28 cellular contexts compared by ENCODE assay signal in genomic region chr2:104501929-104502328, GRCh38.
"Had no signal": no experiment of that assay in that cellular context is flagged by ENCODE, and none has a peak within 500 bp of the region (broad histone marks: within the 10 kb centered on the region; RNA-seq: fewer than 3 reads in every experiment).

No MANE protein-coding gene starts in this region.

- H3K27ac ChIP-seq: adrenal gland, body of pancreas, colonic mucosa, foreskin keratinocyte, gastrocnemius medialis had no signal

- H3K4me1 ChIP-seq: adrenal gland, body of pancreas, colonic mucosa, foreskin keratinocyte, gastrocnemius medialis had no signal

- H3K27ac Mint-ChIP-seq: activated CD4-positive, alpha-beta memory T cell treated with anti-CD3 and anti-CD28 coated beads for 36 hours; activated CD4-positive, alpha-beta T cell treated with anti-CD3 and anti-CD28 coated beads for 36 hours; activated CD4-positive, alpha-beta T cell treated with anti-CD3 and anti-CD28 coated beads, Interleukin-2, amount 10 ng/mL, durations not matched to agents 24 days and 14 days; activated CD8-positive, alpha-beta memory T cell treated with anti-CD3 and anti-CD28 coated beads, Interleukin-2, amount 10 ng/mL, durations not matched to agents 7 days and 5 days; activated CD8-positive, alpha-beta T cell treated with anti-CD3 and anti-CD28 coated beads, Interleukin-2, amount 10 ng/mL, durations not matched to agents 7 days and 5 days; activated naive CD4-positive, alpha-beta T cell treated with anti-CD3 and anti-CD28 coated beads for 36 hours; activated naive CD4-positive, alpha-beta T cell treated with anti-CD3 and anti-CD28 coated beads, Interleukin-2, amount 50 U/mL, for 24 hours; activated naive CD8-positive, alpha-beta T cell treated with anti-CD3 and anti-CD28 coated beads for 36 hours; activated naive CD8-positive, alpha-beta T cell treated with anti-CD3 and anti-CD28 coated beads, Interleukin-2, amount 50 U/mL, for 24 hours; activated T-helper 1 cell treated with anti-CD3 and anti-CD28 coated beads, Interleukin-12 subunit alpha, Interleukin-12 subunit beta, Interleukin-2, Interleukin-4 antibody, amounts not matched to agents 30 ng/mL and 10 ng/mL and 1 ng/mL, durations not matched to agents 14 hours and 24 hours and 36 hours; activated T-helper 2 cell treated with anti-CD3 and anti-CD28 coated beads, Interferon-gamma antibody, Interleukin-2, Interleukin-4, amounts not matched to agents 10 μg/mL and 5 μg/mL and 100 μg/mL, durations not matched to agents 14 hours and 24 hours and 36 hours; endodermal cell had no signal

- H3K9me3 Mint-ChIP-seq: activated CD4-positive, alpha-beta memory T cell treated with anti-CD3 and anti-CD28 coated beads for 36 hours; activated CD4-positive, alpha-beta T cell treated with anti-CD3 and anti-CD28 coated beads, Interleukin-2, amount 10 ng/mL, durations not matched to agents 24 days and 14 days; activated naive CD4-positive, alpha-beta T cell treated with anti-CD3 and anti-CD28 coated beads for 36 hours; activated naive CD4-positive, alpha-beta T cell treated with anti-CD3 and anti-CD28 coated beads, Interleukin-2, amount 50 U/mL, for 24 hours; activated naive CD8-positive, alpha-beta T cell treated with anti-CD3 and anti-CD28 coated beads for 36 hours; activated naive CD8-positive, alpha-beta T cell treated with anti-CD3 and anti-CD28 coated beads, Interleukin-2, amount 50 U/mL, for 24 hours; activated T-helper 1 cell treated with anti-CD3 and anti-CD28 coated beads, Interleukin-12 subunit alpha, Interleukin-12 subunit beta, Interleukin-2, Interleukin-4 antibody, amounts not matched to agents 30 ng/mL and 10 ng/mL and 1 ng/mL, durations not matched to agents 14 hours and 24 hours and 36 hours; activated T-helper 2 cell treated with anti-CD3 and anti-CD28 coated beads, Interferon-gamma antibody, Interleukin-2, Interleukin-4, amounts not matched to agents 10 μg/mL and 5 μg/mL and 100 μg/mL, durations not matched to agents 14 hours and 24 hours and 36 hours; endodermal cell had no signal

- H3K36me3 Mint-ChIP-seq: activated CD4-positive, alpha-beta memory T cell treated with anti-CD3 and anti-CD28 coated beads for 36 hours; activated CD8-positive, alpha-beta memory T cell treated with anti-CD3 and anti-CD28 coated beads, Interleukin-2, amount 10 ng/mL, durations not matched to agents 7 days and 5 days; activated naive CD4-positive, alpha-beta T cell treated with anti-CD3 and anti-CD28 coated beads, Interleukin-2, amount 50 U/mL, for 24 hours; activated naive CD8-positive, alpha-beta T cell treated with anti-CD3 and anti-CD28 coated beads for 36 hours had no signal

- H3K4me3 Mint-ChIP-seq: activated CD4-positive, alpha-beta memory T cell treated with anti-CD3 and anti-CD28 coated beads for 36 hours; activated CD4-positive, alpha-beta T cell treated with anti-CD3 and anti-CD28 coated beads for 36 hours; activated CD4-positive, alpha-beta T cell treated with anti-CD3 and anti-CD28 coated beads, Interleukin-2, amount 10 ng/mL, durations not matched to agents 24 days and 14 days; activated CD8-positive, alpha-beta memory T cell treated with anti-CD3 and anti-CD28 coated beads, Interleukin-2, amount 10 ng/mL, durations not matched to agents 7 days and 5 days; activated CD8-positive, alpha-beta T cell treated with anti-CD3 and anti-CD28 coated beads, Interleukin-2, amount 10 ng/mL, durations not matched to agents 7 days and 5 days; activated naive CD4-positive, alpha-beta T cell treated with anti-CD3 and anti-CD28 coated beads for 36 hours; activated naive CD4-positive, alpha-beta T cell treated with anti-CD3 and anti-CD28 coated beads, Interleukin-2, amount 50 U/mL, for 24 hours; activated naive CD8-positive, alpha-beta T cell treated with anti-CD3 and anti-CD28 coated beads for 36 hours; activated naive CD8-positive, alpha-beta T cell treated with anti-CD3 and anti-CD28 coated beads, Interleukin-2, amount 50 U/mL, for 24 hours; activated T-helper 1 cell treated with anti-CD3 and anti-CD28 coated beads, Interleukin-12 subunit alpha, Interleukin-12 subunit beta, Interleukin-2, Interleukin-4 antibody, amounts not matched to agents 30 ng/mL and 10 ng/mL and 1 ng/mL, durations not matched to agents 14 hours and 24 hours and 36 hours; endodermal cell had no signal

- DNase-seq: activated CD4-positive, alpha-beta memory T cell treated with anti-CD3 and anti-CD28 coated beads for 36 hours; activated CD4-positive, alpha-beta T cell treated with anti-CD3 and anti-CD28 coated beads for 36 hours; activated CD4-positive, CD25-positive, alpha-beta regulatory T cell; activated CD4-positive, CD25-positive, alpha-beta regulatory T cell treated with anti-CD3 and anti-CD28 coated beads, Interleukin-2, amount 50 U/mL, for 72 hours; activated CD8-positive, alpha-beta memory T cell treated with anti-CD3 and anti-CD28 coated beads, Interleukin-2, amount 10 ng/mL, durations not matched to agents 7 days and 5 days; activated CD8-positive, alpha-beta memory T cell treated with anti-CD3 and anti-CD28 coated beads, Interleukin-2, amount 50 U/mL, for 4 hours; activated CD8-positive, alpha-beta T cell treated with anti-CD3 and anti-CD28 coated beads, Interleukin-2, amount 10 ng/mL, durations not matched to agents 7 days and 5 days; activated effector memory CD4-positive, alpha-beta T cell treated with anti-CD3 and anti-CD28 coated beads, Interleukin-2, amount 50 U/mL, for 16 hours; activated naive CD4-positive, alpha-beta T cell treated with anti-CD3 and anti-CD28 coated beads for 36 hours; activated naive CD8-positive, alpha-beta T cell treated with anti-CD3 and anti-CD28 coated beads for 36 hours; activated naive CD8-positive, alpha-beta T cell treated with anti-CD3 and anti-CD28 coated beads, Interleukin-2, amount 50 U/mL, for 24 hours; activated T-cell treated with anti-CD3 and anti-CD28 coated beads, Interleukin-2, amount 50 U/mL, for 1 hour; activated T-cell treated with anti-CD3 and anti-CD28 coated beads, Interleukin-2, amount 50 U/mL, for 48 hours; adrenal gland; aorta; body of pancreas; caudate nucleus; colonic mucosa; effector memory CD4-positive, alpha-beta T cell; endodermal cell; foreskin keratinocyte; gastrocnemius medialis; T-helper 2 cell had no signal

- ATAC-seq: activated CD4-positive, alpha-beta T cell treated with anti-CD3 and anti-CD28 coated beads for 36 hours; activated CD8-positive, alpha-beta memory T cell treated with anti-CD3 and anti-CD28 coated beads, Interleukin-2, amount 10 ng/mL, durations not matched to agents 7 days and 5 days; activated CD8-positive, alpha-beta T cell treated with anti-CD3 and anti-CD28 coated beads, Interleukin-2, amount 10 ng/mL, durations not matched to agents 7 days and 5 days; activated naive CD8-positive, alpha-beta T cell treated with anti-CD3 and anti-CD28 coated beads, Interleukin-2, amount 50 U/mL, for 24 hours; body of pancreas; esophagus mucosa; foreskin keratinocyte; gastrocnemius medialis had no signal

- H3K4me1 Mint-ChIP-seq: activated CD4-positive, alpha-beta T cell treated with anti-CD3 and anti-CD28 coated beads for 36 hours; activated CD4-positive, alpha-beta T cell treated with anti-CD3 and anti-CD28 coated beads, Interleukin-2, amount 10 ng/mL, durations not matched to agents 24 days and 14 days; activated CD8-positive, alpha-beta memory T cell treated with anti-CD3 and anti-CD28 coated beads, Interleukin-2, amount 10 ng/mL, durations not matched to agents 7 days and 5 days; activated naive CD4-positive, alpha-beta T cell treated with anti-CD3 and anti-CD28 coated beads, Interleukin-2, amount 50 U/mL, for 24 hours; activated naive CD8-positive, alpha-beta T cell treated with anti-CD3 and anti-CD28 coated beads for 36 hours; activated naive CD8-positive, alpha-beta T cell treated with anti-CD3 and anti-CD28 coated beads, Interleukin-2, amount 50 U/mL, for 24 hours had no signal

- H3K9me3 ChIP-seq: adrenal gland, body of pancreas, colonic mucosa, gastrocnemius medialis had no signal

- H3K4me3 ChIP-seq: adrenal gland, body of pancreas, colonic mucosa, gastrocnemius medialis had no signal

- H3K36me3 ChIP-seq: adrenal gland, colonic mucosa, gastrocnemius medialis had no signal

- H3K27me3 Mint-ChIP-seq: activated CD4-positive, alpha-beta memory T cell treated with anti-CD3 and anti-CD28 coated beads for 36 hours; activated CD4-positive, alpha-beta T cell treated with anti-CD3 and anti-CD28 coated beads, Interleukin-2, amount 10 ng/mL, durations not matched to agents 24 days and 14 days; activated CD8-positive, alpha-beta memory T cell treated with anti-CD3 and anti-CD28 coated beads, Interleukin-2, amount 10 ng/mL, durations not matched to agents 7 days and 5 days; activated naive CD8-positive, alpha-beta T cell treated with anti-CD3 and anti-CD28 coated beads, Interleukin-2, amount 50 U/mL, for 24 hours had no signal

- H3K27me3 ChIP-seq: adrenal gland, body of pancreas, colonic mucosa, foreskin keratinocyte had no signal
